Comparison of ENCODE assay signal across 8 cellular contexts in genomic region chr22:38704568-38705234, GRCh38. TPM values are rescaled to one million over a fixed set of nuclear protein-coding genes. Genes with fewer than 3 reads are reported as not detected.
DNase-seq lines count a peak whose midpoint lies in the region; ATAC-seq and TF ChIP-seq lines count a peak whose summit lies in the region.

No MANE protein-coding gene starts in this region.

- no peaks in the 10 kb centered on the region for H3K9me3 ChIP-seq in HAP-1
- no peaks in the 10 kb centered on the region for H3K9me3 ChIP-seq in SK-N-MC (ENCODE audit: low read depth, low read length)
- no peaks in the 10 kb centered on the region for H3K9me3 ChIP-seq in fibroblast of lung (ENCODE audit: control insufficient read depth, insufficient read depth, low read depth, low read length)
- H3K9me3 ChIP-seq in gastrocnemius medialis, result no peaks in the 10 kb centered on the region

- H2AFZ ChIP-seq in fibroblast of lung (ENCODE audit: low read length), result peak overlapping the region; percentile 5

- H3K4me3 ChIP-seq in HAP-1 (peak overlapping the region; percentile 13), SK-N-MC (peak overlapping the region; percentile 80), fibroblast of lung (replicated peaks in 1 of 4; ENCODE audit: control extremely low read depth in 1 of 4, insufficient read depth in 1 of 4, low read depth in 3 of 4, low read length in 4 of 4) (peak overlapping the region in 2 of 4 experiments; percentile 51 to 60), gastrocnemius medialis (peak overlapping the region; percentile 31 to 56 (median 50))

- in situ Hi-C loops in HAP-1 (cut with MboI; ENCODE audit: low sequenced_read_pairs) (no loop called here), gastrocnemius medialis (cut with MboI; ENCODE audit: low sequenced_read_pairs in 4 of 4) (no loop called here)

- H3K4me1 ChIP-seq in HAP-1, result peaks cover 36% of the 10 kb centered on the region
- H3K4me1 ChIP-seq in fibroblast of lung (ENCODE audit: control insufficient read depth, extremely low read depth, insufficient read depth, low read length), result peaks cover 9% of the 10 kb centered on the region
- peaks cover 35 to 37% of the 10 kb centered on the region in 2 donors for H3K4me1 ChIP-seq in gastrocnemius medialis

- peaks cover 14% of the 10 kb centered on the region for H3K36me3 ChIP-seq in HAP-1 (replicated peaks)
- peaks cover 6% of the 10 kb centered on the region; the same call in 1 of the 2 replicates for H3K36me3 ChIP-seq in SK-N-MC (ENCODE audit: insufficient read depth, low read length)
- no peaks in the 10 kb centered on the region for H3K36me3 ChIP-seq in fibroblast of lung (ENCODE audit: control insufficient read depth, insufficient read depth, low read length)
- no peaks in the 10 kb centered on the region for H3K36me3 ChIP-seq in gastrocnemius medialis

- intact Hi-C loops in gastrocnemius medialis (cut with DNase I; ENCODE audit: low total_unique reads), result loop anchor here (5.0 to 10.0 kb wide), 5 partner anchors 168 to 640 kb away; partner anchors contain the start of genes CBX6 and CSNK1E

- H3K4me2 ChIP-seq in fibroblast of lung (ENCODE audit: extremely low read depth, insufficient read depth, low read length), result peak overlapping the region; percentile 60

- DNase-seq in HAP-1 (ENCODE audit: low spot score in 2 of 2) (peak; percentile 43 to 57), SK-N-MC (ENCODE audit: low read depth, low spot score) (no peak), fibroblast of lung (ENCODE audit: low read depth in 2 of 2) (no peak), gastrocnemius medialis (no peak), NCI-H2196 treated with DMSO at 0.1 percent for 48 hours (lab: John Stamatoyannopoulos, UW; ENCODE audit: unreplicated experiment) (no peak), omental fat pad (ENCODE audit: low spot score) (no peak), NOMO-1 (lab: John Stamatoyannopoulos, UW; ENCODE audit: unreplicated experiment in 2 of 2) (no peak)
- DNase-seq in central memory CD4-positive, alpha-beta T cell, result no peak

- H3K27me3 ChIP-seq in HAP-1 (ENCODE audit: low read depth) (no peaks in the 10 kb centered on the region), fibroblast of lung (ENCODE audit: control insufficient read depth, insufficient read depth, low read length) (no peaks in the 10 kb centered on the region), gastrocnemius medialis (no peaks in the 10 kb centered on the region)

- no peak for TF ChIP-seq POLR2A in gastrocnemius medialis (IDR thresholded peaks at IDR 0.05)

- H3K79me2 ChIP-seq in fibroblast of lung (ENCODE audit: control insufficient read depth, insufficient read depth, low read length), result peaks cover 41% of the 10 kb centered on the region

- peak overlapping the region; percentile 69 for H3K9ac ChIP-seq in SK-N-MC (ENCODE audit: insufficient read length)
- H3K9ac ChIP-seq in fibroblast of lung (ENCODE audit: insufficient read depth, low read length), result no peak overlapping the region

- H3K27ac ChIP-seq in SK-N-MC (peak overlapping the region; percentile 83), fibroblast of lung (ENCODE audit: insufficient read depth, low read length) (peak overlapping the region; percentile 23), gastrocnemius medialis (peak overlapping the region; percentile 82 to 90 (median 90))

- H4K20me1 ChIP-seq in fibroblast of lung (ENCODE audit: control insufficient read depth, extremely low read depth, insufficient read depth, low read length), result no peaks in the 10 kb centered on the region

- TF ChIP-seq CTCF in fibroblast of lung (conservative IDR thresholded peaks at IDR 0.05 in 1 of 2, IDR thresholded peaks at IDR 0.05 in 1 of 2; ENCODE audit: low read depth in 1 of 2, low read length in 2 of 2) (no peak), gastrocnemius medialis (IDR thresholded peaks at IDR 0.05 in 4 of 5, conservative IDR thresholded peaks at IDR 0.05 in 1 of 5) (no peak), omental fat pad (IDR thresholded peaks at IDR 0.05) (no peak)

- no peak for ATAC-seq in gastrocnemius medialis
- no peak for ATAC-seq in omental fat pad (ENCODE audit: low FRiP score)

RNA-seq across cellular contexts. Expression of gene GTPBP1, which starts 1.0 kb away (rescaled TPM):
- total RNA-seq in fibroblast of lung (18.0 and 23.1 TPM in 2 replicates), gastrocnemius medialis (100 to 1,000 TPM in 1 of 4 donors, 10 to 100 TPM in 3; 27.7 to 124 (median 36.0) TPM), omental fat pad (10 to 100 TPM; 31.3 to 75.7 (median 51.4) TPM)
- 20.6 and 26.6 TPM in 2 replicates for polyA plus RNA-seq in fibroblast of lung
- polyA plus RNA-seq in fibroblast of lung (2012), result 19.6 and 22.2 TPM in 2 replicates
- polyA minus RNA-seq in fibroblast of lung (ENCODE audit: low replicate concordance), result 59.4 and 70.1 TPM in 2 replicates

RNA-seq across cellular contexts. Expression of gene JOSD1, which starts 4.0 kb away (rescaled TPM):
- total RNA-seq in fibroblast of lung, result 59.1 and 62.1 TPM in 2 replicates
- 35.9 and 40.5 TPM in 2 replicates for polyA plus RNA-seq in fibroblast of lung
- 32.4 and 32.9 TPM in 2 replicates for polyA plus RNA-seq in fibroblast of lung (2012)
- polyA minus RNA-seq in fibroblast of lung (ENCODE audit: low replicate concordance), result 43.6 and 54.7 TPM in 2 replicates
- total RNA-seq in gastrocnemius medialis, result 10 to 100 TPM; 25.1 to 50.5 (median 42.4) TPM
- 100 to 1,000 TPM in 1 of 4 donors, 10 to 100 TPM in 3; 61.9 to 130 (median 66.3) TPM for total RNA-seq in omental fat pad

RNA-seq across cellular contexts. Expression of gene TOMM22, which starts 22.9 kb away (rescaled TPM):
- total RNA-seq in fibroblast of lung, result 61.1 and 65.0 TPM in 2 replicates
- polyA plus RNA-seq in fibroblast of lung, result 80.3 and 112 TPM in 2 replicates
- 59.8 and 89.6 TPM in 2 replicates for polyA plus RNA-seq in fibroblast of lung (2012)
- 6.9 and 12.3 TPM in 2 replicates for polyA minus RNA-seq in fibroblast of lung (ENCODE audit: low replicate concordance)
- 10 to 100 TPM; 37.1 to 47.1 (median 46.3) TPM for total RNA-seq in gastrocnemius medialis
- total RNA-seq in omental fat pad, result 10 to 100 TPM; 33.4 to 48.4 (median 40.0) TPM

RNA-seq across cellular contexts. Expression of gene CBY1, which starts 48.3 kb away (rescaled TPM):
- total RNA-seq in fibroblast of lung (14.5 and 16.2 TPM in 2 replicates), gastrocnemius medialis (10 to 100 TPM in 2 of 4 donors, 1 to 10 TPM in 2; 8.0 to 15.7 (median 12.6) TPM), omental fat pad (10 to 100 TPM in 3 of 4 donors, 1 to 10 TPM in 1; 7.6 to 25.9 (median 17.4) TPM)
- 35.5 and 42.3 TPM in 2 replicates for polyA plus RNA-seq in fibroblast of lung
- polyA plus RNA-seq in fibroblast of lung (2012), result 37.7 and 42.0 TPM in 2 replicates
- 12.2 and 24.9 TPM in 2 replicates for polyA minus RNA-seq in fibroblast of lung (ENCODE audit: low replicate concordance)

RNA-seq across cellular contexts. Expression of gene FAM227A, which starts 48.5 kb away (rescaled TPM):
- 0.66 and 0.77 TPM in 2 replicates for total RNA-seq in fibroblast of lung
- 0.19 and 0.69 TPM in 2 replicates for polyA plus RNA-seq in fibroblast of lung
- 0.08 and 0.30 TPM in 2 replicates for polyA plus RNA-seq in fibroblast of lung (2012)
- 6.7 TPM in 1 of 2 replicates, not detected in the other for polyA minus RNA-seq in fibroblast of lung (ENCODE audit: low replicate concordance)
- total RNA-seq in gastrocnemius medialis, result under 1 TPM in 1 of 4 donors, not detected in 3; 0.02 TPM
- 1 to 10 TPM in 1 of 4 donors, under 1 TPM in 3; 0.24 to 7.3 (median 0.73) TPM for total RNA-seq in omental fat pad

Comparison
In these comparisons a context has a peak if more than half of its experiments do, and no peak if none do; other contexts are left out.
1. DNase-seq: peak in HAP-1 (2 of 2); none in SK-N-MC (single experiment), fibroblast of lung (0 of 2), gastrocnemius medialis (0 of 2), central memory CD4-positive, alpha-beta T cell (single experiment), NCI-H2196 treated with DMSO at 0.1 percent for 48 hours (single experiment), omental fat pad (single experiment) and NOMO-1 (0 of 2).
2. H3K27ac ChIP-seq: peak in every context shown above with its lines; median percentile 90 in gastrocnemius medialis; 83 in SK-N-MC; 23 in fibroblast of lung.